19 cellular contexts compared by ENCODE assay signal in genomic region chrX:41142130-41142529, GRCh38. TPM values are rescaled to one million over a fixed set of nuclear protein-coding genes. Genes with fewer than 3 reads are reported as not detected.
DNase-seq lines count a peak whose midpoint lies in the region; ATAC-seq, FAIRE-seq and TF ChIP-seq lines count a peak whose summit lies in the region.
"Had no signal": no experiment of that assay in that cellular context is flagged by ENCODE, and none has a peak within 500 bp of the region (broad histone marks: within the 10 kb centered on the region; RNA-seq: fewer than 3 reads in every experiment).

No MANE protein-coding gene starts in this region.

- H3K9me3 Mint-ChIP-seq in GM23338: no peaks in the 10 kb centered on the region

- H3K4me1 Mint-ChIP-seq in GM23338: peaks cover 2% of the 10 kb centered on the region; the same call in 2 of the 3 replicates

- no peaks in the 10 kb centered on the region for H3K27me3 ChIP-seq in GM23338 (ENCODE audit: insufficient read depth)
- no peaks in the 10 kb centered on the region for H3K27me3 ChIP-seq in adipocyte (replicated peaks; ENCODE audit: control insufficient read depth, insufficient read depth, low read length)
- H3K27me3 ChIP-seq: Peyer's patch had no signal

- no peak overlapping the region for H3K9ac ChIP-seq in adipocyte (ENCODE audit: low read length)

- H3K9me3 ChIP-seq in adipocyte (ENCODE audit: control insufficient read depth, low read length): no peaks in the 10 kb centered on the region
- H3K9me3 ChIP-seq: Peyer's patch had no signal

- ATAC-seq in GM23338 (no peak), HG03097 (IDR thresholded peaks at IDR 0.05; ENCODE audit: low FRiP score, unreplicated experiment) (no peak)

- peaks cover 65% of the 10 kb centered on the region for H3K36me3 Mint-ChIP-seq in GM23338 (ENCODE audit: low read depth)

- H4K20me1 ChIP-seq in GM23338 (replicated peaks; ENCODE audit: insufficient read depth): no peaks in the 10 kb centered on the region; the same call in 1 of the 2 replicates

- DNase-seq in AG10803 (ENCODE audit: low read depth): peak; percentile 12
- DNase-seq in GM23338 (ENCODE audit: low spot score): no peak
- peak; percentile 44 for DNase-seq in adipocyte (ENCODE audit: low read depth)
- no peak for DNase-seq in NK-92 (lab: John Stamatoyannopoulos, UW; ENCODE audit: unreplicated experiment)
- DNase-seq in NCI-H446 treated with DMSO at 0.1 percent for 48 hours (lab: John Stamatoyannopoulos, UW): no peak
- DNase-seq in occipital lobe (lab: John Stamatoyannopoulos, UW): no peak
- DNase-seq: DMS79 treated with DMSO at 0.1 percent for 48 hours, H9, Kasumi-1, MM.1S, NCI-H1417, NCI-H1930, NCI-H345, NCI-H526, Peyer's patch had no signal

- peak overlapping the region; percentile 36 for H3K27ac Mint-ChIP-seq in GM23338

- H3K4me2 ChIP-seq in GM23338: no peak overlapping the region

- no peaks in the 10 kb centered on the region for H3K9me2 ChIP-seq in GM23338 (ENCODE audit: insufficient read depth)

- TF ChIP-seq CTCF in AG10803 (conservative IDR thresholded peaks at IDR 0.05; ENCODE audit: low read length) (no peak), GM23338 (conservative IDR thresholded peaks at IDR 0.05; ENCODE audit: low read depth in 2 of 2) (no peak)

- FAIRE-seq in islet of Langerhans (lab: Jason Lieb, UNC): peak; percentile 64

- H3K4me3 ChIP-seq in AG10803 (ENCODE audit: low read length) (no peak overlapping the region), GM23338 (no peak overlapping the region), adipocyte (ENCODE audit: low read length) (no peak overlapping the region)
- H3K4me3 ChIP-seq: Peyer's patch had no signal

- peaks cover 94% of the 10 kb centered on the region for H3K79me2 ChIP-seq in GM23338 (replicated peaks; ENCODE audit: insufficient read depth)

- H3K36me3 ChIP-seq in GM23338 (ENCODE audit: insufficient read depth) (peaks cover 69% of the 10 kb centered on the region), adipocyte (ENCODE audit: control insufficient read depth, insufficient read depth, low read length, severe bottlenecking) (peaks cover 48% of the 10 kb centered on the region)

- no peak overlapping the region for H3K4me3 Mint-ChIP-seq in GM23338
- H3K4me3 Mint-ChIP-seq: H9 had no signal

- H3K4me1 ChIP-seq in GM23338 (ENCODE audit: insufficient read depth) (no peaks in the 10 kb centered on the region), adipocyte (ENCODE audit: control insufficient read depth, insufficient read depth, low read length) (peaks cover 24% of the 10 kb centered on the region)
- H3K4me1 ChIP-seq: Peyer's patch had no signal

- peaks cover 11% of the 10 kb centered on the region; the same call in 1 of the 2 replicates for H3F3A ChIP-seq in GM23338 (replicated peaks; ENCODE audit: low read depth)

- H2AFZ ChIP-seq in GM23338: no peak overlapping the region

- H3K27me3 Mint-ChIP-seq in GM23338 (ENCODE audit: insufficient read depth, low read depth, poor library complexity): no peaks in the 10 kb centered on the region

- no peak overlapping the region for H3K27ac ChIP-seq in GM23338 (ENCODE audit: low read depth)
- H3K27ac ChIP-seq: C4-2B, HL-60, Peyer's patch had no signal

TF ChIP-seq in GM23338, 12 proteins besides CTCF, POLR2A, EP300 and RAD21:
- TF ChIP-seq ETS1 (IDR thresholded peaks at IDR 0.05): no peak
- TF ChIP-seq EZH2 (IDR thresholded peaks at IDR 0.05; ENCODE audit: low read depth, unreplicated experiment): no peak

RNA-seq across cellular contexts. Expression of gene USP9X, which starts 56.9 kb away (rescaled TPM):
- 305 and 329 TPM in 2 replicates for total RNA-seq in GM23338 (2014; rRNA removed; shearing (Covaris generic))
- 48.7 and 62.2 TPM in 2 replicates for polyA plus RNA-seq in GM23338 (2016; fragmentation: Nextera tagmentation; extraction: Ambion mirVana)
- 196 TPM for total RNA-seq in occipital lobe

Comparison
In these comparisons a context has a peak if more than half of its experiments do, and no peak if none do; other contexts are left out.
1. DNase-seq: peak in AG10803 (single experiment) and adipocyte (single experiment); none in GM23338 (single experiment), NK-92 (single experiment), NCI-H446 treated with DMSO at 0.1 percent for 48 hours (single experiment) and occipital lobe (single experiment).